ENCODE assay signal across 1 cellular context in the genomic region with DNA sequence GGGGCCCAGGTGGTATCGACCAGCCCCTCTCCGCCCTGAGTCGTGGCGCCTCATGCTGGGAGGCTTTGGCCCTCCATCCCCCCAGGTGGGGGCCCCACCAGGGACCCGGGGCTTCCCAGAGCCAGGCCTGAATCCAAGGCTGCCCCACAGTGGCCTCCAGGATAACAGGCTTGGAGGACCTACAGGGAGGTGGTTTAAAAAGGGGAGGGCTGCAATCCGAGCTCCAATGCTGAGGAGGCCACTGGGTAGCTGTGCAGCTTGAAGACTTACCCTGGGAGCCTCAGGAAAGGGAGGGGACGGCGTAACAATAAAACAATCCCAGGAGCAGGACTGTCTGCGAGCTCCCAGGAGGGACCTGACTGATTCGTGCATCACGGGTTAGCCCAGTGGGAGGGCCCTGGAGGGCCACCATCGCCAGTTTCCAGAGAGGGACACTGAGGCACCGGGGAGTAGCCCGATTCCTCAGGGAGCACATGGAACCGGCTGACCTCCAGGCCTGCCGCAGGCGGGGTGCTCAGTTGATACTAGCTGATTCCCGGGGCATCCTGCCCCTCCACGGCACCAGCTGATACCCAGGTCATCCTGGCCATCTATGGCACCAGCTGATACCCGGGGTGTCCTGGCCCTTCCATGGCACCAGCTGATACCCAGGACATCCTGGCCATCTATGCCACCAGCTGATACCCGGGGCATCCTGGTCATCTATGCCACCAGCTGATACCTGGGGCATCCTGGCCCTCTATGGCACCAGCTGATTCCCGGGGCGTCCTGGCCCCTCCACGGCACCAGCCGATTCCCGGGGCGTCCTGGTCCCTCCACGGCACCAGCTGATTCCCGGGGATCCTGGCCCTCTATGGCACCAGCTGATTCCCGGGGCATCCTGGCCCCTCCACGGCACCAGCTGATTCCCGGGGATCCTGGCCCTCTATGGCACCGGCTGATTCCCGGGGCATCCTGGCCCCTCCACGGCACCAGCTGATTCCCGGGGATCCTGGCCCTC.
TF ChIP-seq lines count a peak whose summit lies in the region.

No MANE protein-coding gene starts in this region.

TF ChIP-seq in H1, 55 proteins besides CTCF, POLR2A, EP300 and RAD21:
- TF ChIP-seq KDM5A (IDR thresholded peaks at IDR 0.05; ENCODE audit: low read length) (no peak), RNF2 (IDR thresholded peaks at IDR 0.05; ENCODE audit: borderline replicate concordance, low read depth, low read length, missing control alignments, poor library complexity, severe bottlenecking) (no peak), NRF1 (IDR thresholded peaks at IDR 0.05; ENCODE audit: low read depth, low read length) (no peak), USF2 (IDR thresholded peaks at IDR 0.05; ENCODE audit: low read length) (no peak), KDM1A (IDR thresholded peaks at IDR 0.05; ENCODE audit: borderline replicate concordance, low read length) (no peak), RBBP5 (IDR thresholded peaks at IDR 0.05; ENCODE audit: borderline replicate concordance, low read depth, low read length) (no peak), SIX5 (IDR thresholded peaks at IDR 0.05; ENCODE audit: low read depth, low read length) (no peak), ASH2L (IDR thresholded peaks at IDR 0.05; ENCODE audit: low read length) (no peak), ATF2 (IDR thresholded peaks at IDR 0.05; ENCODE audit: low read length) (no peak), SUZ12 (IDR thresholded peaks at IDR 0.05; ENCODE audit: low read length) (no peak), POLR2AphosphoS5 (IDR thresholded peaks at IDR 0.05; ENCODE audit: low read depth, low read length) (no peak)
- TF ChIP-seq, protein P1, sequence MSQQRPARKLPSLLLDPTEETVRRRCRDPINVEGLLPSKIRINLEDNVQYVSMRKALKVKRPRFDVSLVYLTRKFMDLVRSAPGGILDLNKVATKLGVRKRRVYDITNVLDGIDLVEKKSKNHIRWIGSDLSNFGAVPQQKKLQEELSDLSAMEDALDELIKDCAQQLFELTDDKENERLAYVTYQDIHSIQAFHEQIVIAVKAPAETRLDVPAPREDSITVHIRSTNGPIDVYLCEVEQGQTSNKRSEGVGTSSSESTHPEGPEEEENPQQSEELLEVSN (IDR thresholded peaks at IDR 0.05), result no peak
